1 cellular context compared by ENCODE assay signal in genomic region chr9:83708515-83709158, GRCh38.
TF ChIP-seq lines count a peak whose summit lies in the region.

No MANE protein-coding gene starts in this region.

TF ChIP-seq in HepG2, 621 proteins besides CTCF, POLR2A, EP300 and RAD21 (continued from another document and continues in another):
- TF ChIP-seq YY1 (IDR thresholded peaks at IDR 0.05; ENCODE audit: insufficient read depth, insufficient replicate concordance, low read depth, low read length) (peak; percentile 39), ATF7 (IDR thresholded peaks at IDR 0.05) (peak; percentile 98), ATF7 (CRISPR knock-in tag; IDR thresholded peaks at IDR 0.05) (no peak), ZFP82 (CRISPR knock-in tag; IDR thresholded peaks at IDR 0.05; ENCODE audit: borderline replicate concordance) (no peak), ZBTB14 (CRISPR knock-in tag; IDR thresholded peaks at IDR 0.05) (no peak), CEBPG (CRISPR knock-in tag; IDR thresholded peaks at IDR 0.05) (peak; percentile 90), ZNF138 (CRISPR knock-in tag; IDR thresholded peaks at IDR 0.05; ENCODE audit: low read depth) (no peak), REL (CRISPR knock-in tag; conservative IDR thresholded peaks at IDR 0.05) (no peak; the same call in 1 of the 2 replicates), TBX2 (CRISPR knock-in tag; IDR thresholded peaks at IDR 0.05; ENCODE audit: borderline replicate concordance) (peak; percentile 1; the same call in 1 of the 2 replicates), ARID3A (IDR thresholded peaks at IDR 0.05; ENCODE audit: low read depth, low read length) (peak; percentile 47; the same call in 1 of the 2 replicates), CEBPB (IDR thresholded peaks at IDR 0.05; ENCODE audit: borderline replicate concordance, low read depth, low read length) (peak; percentile 98), ZNF24 (IDR thresholded peaks at IDR 0.05) (peak; percentile 24; the same call in 1 of the 2 replicates), HDAC2 (CRISPR knock-in tag; IDR thresholded peaks at IDR 0.05) (0 out of 2 replicates have a peak, but pooled peaks have one; percentile 9), ZNF234 (CRISPR knock-in tag; conservative IDR thresholded peaks at IDR 0.05) (no peak), ATF3 (CRISPR knock-in tag; IDR thresholded peaks at IDR 0.05) (no peak), TOPORS (CRISPR knock-in tag; IDR thresholded peaks at IDR 0.05) (peak; percentile 6; the same call in 1 of the 2 replicates), TFE3 (CRISPR knock-in tag; IDR thresholded peaks at IDR 0.05) (peak; percentile 50; the same call in 1 of the 2 replicates), AHDC1 (CRISPR knock-in tag; IDR thresholded peaks at IDR 0.05; ENCODE audit: borderline replicate concordance) (0 out of 2 replicates have a peak, but pooled peaks have one; percentile 1), STAG1 (CRISPR knock-in tag; IDR thresholded peaks at IDR 0.05) (peak; percentile 34; the same call in 1 of the 2 replicates), CREB1 (IDR thresholded peaks at IDR 0.05) (peak; percentile 89), CREB1 (CRISPR knock-in tag; IDR thresholded peaks at IDR 0.05) (no peak), ZNF770 (CRISPR knock-in tag; IDR thresholded peaks at IDR 0.05) (0 out of 2 replicates have a peak, but pooled peaks have one; percentile 27), GRHL1 (CRISPR knock-in tag; conservative IDR thresholded peaks at IDR 0.05) (no peak), NFIC (IDR thresholded peaks at IDR 0.05; ENCODE audit: low read length) (no peak), GFI1 (CRISPR knock-in tag; IDR thresholded peaks at IDR 0.05; ENCODE audit: borderline replicate concordance) (no peak), TGIF2 (CRISPR knock-in tag; IDR thresholded peaks at IDR 0.05) (peak; percentile 93), CBFB (CRISPR knock-in tag; IDR thresholded peaks at IDR 0.05) (peak; percentile 7; the same call in 1 of the 2 replicates), SOX5 (CRISPR knock-in tag; IDR thresholded peaks at IDR 0.05; ENCODE audit: borderline replicate concordance) (0 out of 2 replicates have a peak, but pooled peaks have one; percentile 23), ZNF350 (CRISPR knock-in tag; IDR thresholded peaks at IDR 0.05; ENCODE audit: borderline replicate concordance, low read depth) (peak; percentile 36; the same call in 1 of the 2 replicates), RXRA (CRISPR knock-in tag; IDR thresholded peaks at IDR 0.05) (no peak), U2AF1 (optimal IDR thresholded peaks at IDR 0.05; ENCODE audit: low read depth, low read length) (no peak), FOXA1 (IDR thresholded peaks at IDR 0.05) (no peak), FOXA1 (CRISPR knock-in tag; IDR thresholded peaks at IDR 0.05) (peak; percentile 95), TFAP4 (IDR thresholded peaks at IDR 0.05; ENCODE audit: borderline replicate concordance, low read depth) (peak; percentile 50), ZC3H13 (CRISPR knock-in tag; IDR thresholded peaks at IDR 0.05) (0 out of 2 replicates have a peak, but pooled peaks have one; percentile 49), GATAD1 (CRISPR knock-in tag; IDR thresholded peaks at IDR 0.05) (no peak), BHLHE40 (IDR thresholded peaks at IDR 0.05; ENCODE audit: low read length) (peak; percentile 88), ZNF18 (CRISPR knock-in tag; IDR thresholded peaks at IDR 0.05; ENCODE audit: insufficient replicate concordance) (no peak), ZFP91 (CRISPR knock-in tag; IDR thresholded peaks at IDR 0.05; ENCODE audit: borderline replicate concordance) (no peak), HIVEP1 (CRISPR knock-in tag; IDR thresholded peaks at IDR 0.05) (peak; percentile 12; the same call in 1 of the 2 replicates), ZNF709 (CRISPR knock-in tag; IDR thresholded peaks at IDR 0.05) (0 out of 2 replicates have a peak, but pooled peaks have one; percentile 31), ZNF501 (CRISPR knock-in tag; IDR thresholded peaks at IDR 0.05) (0 out of 2 replicates have a peak, but pooled peaks have one; percentile 2), NFE2L2 (IDR thresholded peaks at IDR 0.05; ENCODE audit: low read length) (0 out of 2 replicates have a peak, but pooled peaks have one; percentile 19)
